In the genomic region with DNA sequence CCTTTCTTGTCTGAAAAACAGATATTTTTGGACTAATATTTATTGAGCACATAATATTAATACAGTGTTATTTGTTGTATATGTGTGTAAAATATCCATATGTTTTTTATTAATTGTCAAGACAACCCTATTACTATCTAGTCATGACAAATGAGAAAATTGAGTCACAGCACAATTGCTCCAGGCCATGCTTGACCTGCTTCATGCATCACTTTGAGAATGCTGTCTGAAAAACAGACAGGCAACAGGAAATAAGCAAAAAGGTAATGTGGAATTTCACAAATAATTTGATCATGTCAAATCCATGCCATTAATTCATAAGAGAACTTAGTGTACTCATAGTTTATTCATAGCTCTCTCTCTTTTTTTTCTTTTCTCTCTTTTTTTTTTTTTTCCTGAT, we compare ENCODE assay signal across 20 cellular contexts.
DNase-seq lines count a peak whose midpoint lies in the region; ATAC-seq and TF ChIP-seq lines count a peak whose summit lies in the region.
"Had no signal": no experiment of that assay in that cellular context is flagged by ENCODE, and none has a peak within 500 bp of the region (broad histone marks: within the 10 kb centered on the region; RNA-seq: fewer than 3 reads in every experiment).

No MANE protein-coding gene starts in this region.

- H3K27ac ChIP-seq in epithelial cell of prostate (no peak overlapping the region), neuronal stem cell (replicated peaks; ENCODE audit: low read length) (no peak overlapping the region), aorta (ENCODE audit: low read depth in 1 of 2, low read length in 2 of 2) (no peak overlapping the region), GM23338 (ENCODE audit: low read depth) (no peak overlapping the region)
- H3K27ac ChIP-seq: Peyer's patch had no signal

- no peak overlapping the region for H2AK5ac ChIP-seq in neuronal stem cell (ENCODE audit: low read depth, low read length)

- H3K79me2 ChIP-seq in GM23338 (replicated peaks; ENCODE audit: insufficient read depth), result no peaks in the 10 kb centered on the region

- H2BK5ac ChIP-seq in neuronal stem cell (ENCODE audit: low read length), result no peak overlapping the region

- H3K14ac ChIP-seq in neuronal stem cell (ENCODE audit: low read length), result no peak overlapping the region

- ATAC-seq in GM18502 (IDR thresholded peaks at IDR 0.05; ENCODE audit: poor library complexity, unreplicated experiment) (peak; percentile 18), aorta (ENCODE audit: low FRiP score) (no peak), GM23338 (no peak)

- no peak overlapping the region for H4K8ac ChIP-seq in neuronal stem cell (ENCODE audit: low read depth, low read length)

- H3F3A ChIP-seq in GM23338 (replicated peaks; ENCODE audit: low read depth), result no peaks in the 10 kb centered on the region

- H3K23ac ChIP-seq in neuronal stem cell (ENCODE audit: low read depth, low read length, poor library complexity), result no peak overlapping the region

- H3K9me2 ChIP-seq in GM23338 (ENCODE audit: insufficient read depth), result no peaks in the 10 kb centered on the region

- TF ChIP-seq CTCF in GM23338 (conservative IDR thresholded peaks at IDR 0.05; ENCODE audit: low read depth in 2 of 2), result no peak

- peak overlapping the region; percentile 20 for H2AFZ ChIP-seq in neuronal stem cell (ENCODE audit: low read length)
- H2AFZ ChIP-seq in GM23338, result no peak overlapping the region

- H3K4me3 Mint-ChIP-seq in GM23338, result no peak overlapping the region
- H3K4me3 Mint-ChIP-seq: CD14-positive monocyte, IgD-negative memory B cell had no signal

- no peak overlapping the region for H2BK120ac ChIP-seq in neuronal stem cell (ENCODE audit: low read depth, low read length)

- H3K79me1 ChIP-seq in neuronal stem cell (ENCODE audit: low read depth, low read length), result no peaks in the 10 kb centered on the region

- H3K4ac ChIP-seq in neuronal stem cell (ENCODE audit: low read length), result no peak overlapping the region

- H3K4me1 ChIP-seq in neuronal stem cell (ENCODE audit: control insufficient read depth in 2 of 2, insufficient read depth in 1 of 2, low read depth in 1 of 2, low read length in 2 of 2), result no peaks in the 10 kb centered on the region
- no peaks in the 10 kb centered on the region for H3K4me1 ChIP-seq in aorta (ENCODE audit: control insufficient read depth in 1 of 2, insufficient read depth in 2 of 2, low read length in 2 of 2)
- no peaks in the 10 kb centered on the region for H3K4me1 ChIP-seq in GM23338 (ENCODE audit: insufficient read depth)
- H3K4me1 ChIP-seq: Peyer's patch had no signal

- no peak overlapping the region for H2BK12ac ChIP-seq in neuronal stem cell (ENCODE audit: low read length)

- H2BK15ac ChIP-seq in neuronal stem cell (ENCODE audit: low read length), result no peak overlapping the region

- no peak overlapping the region for H3K18ac ChIP-seq in neuronal stem cell (ENCODE audit: low read length)

- H3K27ac Mint-ChIP-seq in GM23338, result no peak overlapping the region
- H3K27ac Mint-ChIP-seq: CD14-positive monocyte, IgD-negative memory B cell had no signal

- H3K4me2 ChIP-seq in neuronal stem cell (ENCODE audit: insufficient read depth, low read length, poor library complexity, severe bottlenecking), result no peak overlapping the region
- no peak overlapping the region for H3K4me2 ChIP-seq in GM23338

- no peaks in the 10 kb centered on the region for H3K27me3 ChIP-seq in neuronal stem cell (ENCODE audit: control insufficient read depth in 3 of 3, insufficient read depth in 3 of 3, low read depth in 1 of 3, low read length in 3 of 3)
- no peaks in the 10 kb centered on the region for H3K27me3 ChIP-seq in aorta (ENCODE audit: control insufficient read depth in 1 of 2, insufficient read depth in 2 of 2, low read length in 1 of 2)
- peaks cover 14% of the 10 kb centered on the region; the same call in 1 of the 2 replicates for H3K27me3 ChIP-seq in GM23338 (ENCODE audit: insufficient read depth)
- H3K27me3 ChIP-seq: MG63, Peyer's patch had no signal

- no peaks in the 10 kb centered on the region for H3K9me3 ChIP-seq in neuronal stem cell (replicated peaks in 1 of 2; ENCODE audit: control insufficient read depth in 2 of 2, insufficient read depth in 1 of 2, low read depth in 1 of 2, low read length in 2 of 2)
- no peaks in the 10 kb centered on the region for H3K9me3 ChIP-seq in aorta (ENCODE audit: control insufficient read depth, low read length)
- H3K9me3 ChIP-seq: MG63, Peyer's patch had no signal

- peaks cover 23% of the 10 kb centered on the region for H3K4me1 Mint-ChIP-seq in GM23338
- H3K4me1 Mint-ChIP-seq: CD14-positive monocyte, IgD-negative memory B cell had no signal

- no peaks in the 10 kb centered on the region for H3K36me3 ChIP-seq in neuronal stem cell (replicated peaks in 1 of 2; ENCODE audit: control insufficient read depth in 2 of 2, insufficient read depth in 2 of 2, low read length in 2 of 2)
- H3K36me3 ChIP-seq in aorta (ENCODE audit: control insufficient read depth in 1 of 2, insufficient read depth in 2 of 2, low read length in 1 of 2), result no peaks in the 10 kb centered on the region
- no peaks in the 10 kb centered on the region for H3K36me3 ChIP-seq in GM23338 (ENCODE audit: insufficient read depth)
- H3K36me3 ChIP-seq: MG63, Peyer's patch had no signal

- DNase-seq in M059J (ENCODE audit: low read depth), result peak; percentile 34
- DNase-seq in epithelial cell of prostate (ENCODE audit: low read depth, low spot score), result peak; percentile 14
- DNase-seq in neuronal stem cell (ENCODE audit: low spot score), result no peak
- DNase-seq in aorta, result no peak
- no peak for DNase-seq in GM23338 (ENCODE audit: low spot score)
- no peak for DNase-seq in HPDE6-E6E7 (ENCODE audit: extremely low spot score)
- DNase-seq: AML-193, GF-D8, Karpas-422, MG63, NCI-H1048, NCI-H1436, NCI-H2029, NCI-H2171, NCI-H446, NCI-H526 treated with DMSO at 0.1 percent for 48 hours, Peyer's patch had no signal

- no peaks in the 10 kb centered on the region; the same call in 2 of the 3 replicates for H3K9me3 Mint-ChIP-seq in GM23338
- H3K9me3 Mint-ChIP-seq: IgD-negative memory B cell had no signal

- H3K9ac ChIP-seq in neuronal stem cell (ENCODE audit: low read depth, low read length, poor library complexity), result no peak overlapping the region

- H4K20me1 ChIP-seq in GM23338 (replicated peaks; ENCODE audit: insufficient read depth), result no peaks in the 10 kb centered on the region

- intact Hi-C loops in aorta (cut with DNase I), result no loop called here

- no peak overlapping the region for H3K4me3 ChIP-seq in neuronal stem cell (ENCODE audit: low read length in 2 of 2)
- H3K4me3 ChIP-seq in aorta (ENCODE audit: low read length in 2 of 2), result no peak overlapping the region
- no peak overlapping the region for H3K4me3 ChIP-seq in GM23338
- H3K4me3 ChIP-seq: MG63, Peyer's patch had no signal

- H3K36me3 Mint-ChIP-seq in GM23338 (ENCODE audit: low read depth), result no peaks in the 10 kb centered on the region
- H3K36me3 Mint-ChIP-seq: CD14-positive monocyte, IgD-negative memory B cell had no signal

- no peaks in the 10 kb centered on the region for H3K27me3 Mint-ChIP-seq in GM23338 (ENCODE audit: insufficient read depth, low read depth, poor library complexity)

- H4K91ac ChIP-seq in neuronal stem cell (ENCODE audit: low read depth, low read length, poor library complexity), result no peak overlapping the region

TF ChIP-seq in GM23338, 12 proteins besides CTCF, POLR2A, EP300 and RAD21:
- no peak for TF ChIP-seq POLR2AphosphoS5 (IDR thresholded peaks at IDR 0.05; ENCODE audit: low read depth)
- no peak for TF ChIP-seq ETS1 (IDR thresholded peaks at IDR 0.05)
- TF ChIP-seq ZNF331 (CRISPR knock-in tag; IDR thresholded peaks at IDR 0.05; ENCODE audit: low read depth), result no peak
- TF ChIP-seq EZH2phosphoT487 (IDR thresholded peaks at IDR 0.05; ENCODE audit: unreplicated experiment), result no peak
- TF ChIP-seq ZNF114 (CRISPR knock-in tag; IDR thresholded peaks at IDR 0.05), result no peak
- TF ChIP-seq NANOG (IDR thresholded peaks at IDR 0.05; ENCODE audit: borderline replicate concordance), result no peak

Comparison
In these comparisons a context has a peak if more than half of its experiments do, and no peak if none do; other contexts are left out.
1. DNase-seq: peak in M059J (single experiment) and epithelial cell of prostate (single experiment); none in neuronal stem cell (single experiment), aorta (0 of 2), GM23338 (single experiment) and HPDE6-E6E7 (single experiment).